21 cellular contexts compared by ENCODE assay signal in genomic region chr9:6501526-6502210, GRCh38.
DNase-seq lines count a peak whose midpoint lies in the region; ATAC-seq, FAIRE-seq and TF ChIP-seq lines count a peak whose summit lies in the region.
"Had no signal": no experiment of that assay in that cellular context is flagged by ENCODE, and none has a peak within 500 bp of the region (broad histone marks: within the 10 kb centered on the region; RNA-seq: fewer than 3 reads in every experiment).

No MANE protein-coding gene starts in this region.

- CTCF ChIA-PET in activated B cell treated with CpG ODN at 0.5 μM for 24 hours (lab: Charles Lee) (no interaction called here), HEK293T (lab: Yijun Ruan, JAX) (no interaction called here)

- no peaks in the 10 kb centered on the region for H3K9me3 ChIP-seq in upper lobe of left lung
- H3K9me3 ChIP-seq: BLaER1 treated with 17β-estradiol and CSF1 and Interleukin-3, amounts not matched to agents 10 nM and 100 nM; Peyer's patch; SK-N-SH had no signal

- no peak for TF ChIP-seq CTCF in 22Rv1 (IDR thresholded peaks at IDR 0.05)
- no peak for TF ChIP-seq CTCF in activated B cell treated with CpG ODN at 0.5 μM for 24 hours (IDR thresholded peaks at IDR 0.05)
- no peak for TF ChIP-seq CTCF in upper lobe of left lung (IDR thresholded peaks at IDR 0.05)

- no peak for DNase-seq in activated B cell treated with CpG ODN at 0.5 μM for 24 hours
- DNase-seq in memory B cell (ENCODE audit: low spot score in 2 of 2), result no peak
- DNase-seq in NCI-H2227 treated with DMSO at 0.1 percent for 48 hours (lab: John Stamatoyannopoulos, UW), result no peak
- no peak for DNase-seq in upper lobe of left lung
- no peak for DNase-seq in HEK293T (ENCODE audit: extremely low spot score)
- DNase-seq: DMS 273 treated with DMSO at 0.1 percent for 48 hours, GDM1, GOT3, NCI-H1092, NCI-H146, NCI-H2081, NCI-H510A, NCI-H82, Peyer's patch, SHP77, SK-N-SH had no signal

- WGBS in upper lobe of left lung, 2 donors, result 52 to 63% methylated on average over 2 of the region's 2 CpGs

- ATAC-seq in activated B cell treated with CpG ODN at 0.5 μM for 24 hours (ENCODE audit: low read depth) (no peak), memory B cell (ENCODE audit: low read depth) (no peak), upper lobe of left lung (ENCODE audit: low FRiP score in 2 of 2) (no peak)

- no peaks in the 10 kb centered on the region for H3K4me1 ChIP-seq in upper lobe of left lung
- H3K4me1 ChIP-seq: BLaER1 treated with 17β-estradiol and CSF1 and Interleukin-3, amounts not matched to agents 10 nM and 100 nM; Peyer's patch had no signal

- intact Hi-C loops in activated B cell treated with CpG ODN at 0.5 μM for 24 hours (cut with micrococcal nuclease), result loop anchor here (5.0 kb wide), 1 partner anchor 66 kb away; no protein-coding TSS in a partner anchor

- peaks cover 8 to 94% (median 34%) of the 10 kb centered on the region in 4 donors for H3K36me3 ChIP-seq in upper lobe of left lung

- H3K27ac ChIP-seq in 22Rv1 (0 out of 2 replicates have a peak overlapping the region, but pooled peaks have one; percentile 15), upper lobe of left lung (no peak overlapping the region)
- H3K27ac ChIP-seq: BLaER1 treated with 17β-estradiol and CSF1 and Interleukin-3, amounts not matched to agents 10 nM and 100 nM; KMS-11; Peyer's patch had no signal

- H3K4me3 ChIP-seq in upper lobe of left lung, result no peak overlapping the region
- H3K4me3 ChIP-seq: BLaER1 treated with 17β-estradiol and CSF1 and Interleukin-3, amounts not matched to agents 10 nM and 100 nM; Peyer's patch had no signal

- POLR2A ChIA-PET in activated B cell treated with CpG ODN at 0.5 μM for 24 hours (lab: Charles Lee), result interaction anchor here (0.6 kb wide), 1 partner anchor 248 kb away, joined by 3 read pairs; no protein-coding TSS in a partner anchor
- POLR2A ChIA-PET in HEK293T (lab: Yijun Ruan, JAX), result no interaction called here

- TF ChIP-seq POLR2A in upper lobe of left lung (IDR thresholded peaks at IDR 0.05), result no peak

- H3K36me3 Mint-ChIP-seq in activated B cell treated with CpG ODN at 0.5 μM for 24 hours (ENCODE audit: low read depth) (peaks cover 82% of the 10 kb centered on the region), memory B cell (peaks cover 42% of the 10 kb centered on the region)

- no peaks in the 10 kb centered on the region for H3K27me3 ChIP-seq in upper lobe of left lung
- H3K27me3 ChIP-seq: BLaER1 treated with 17β-estradiol and CSF1 and Interleukin-3, amounts not matched to agents 10 nM and 100 nM; Peyer's patch had no signal

- FAIRE-seq in A204.1 (lab: Jason Lieb, UNC), result peak; percentile 29
- FAIRE-seq: GM12892 had no signal

- H3K9me3 Mint-ChIP-seq in activated B cell treated with CpG ODN at 0.5 μM for 24 hours, result no peaks in the 10 kb centered on the region
- no peaks in the 10 kb centered on the region for H3K9me3 Mint-ChIP-seq in memory B cell

- H3K27ac Mint-ChIP-seq in activated B cell treated with CpG ODN at 0.5 μM for 24 hours, result peak overlapping the region; percentile 8
- peak overlapping the region; percentile 45 for H3K27ac Mint-ChIP-seq in memory B cell

- H3K27me3 Mint-ChIP-seq in activated B cell treated with CpG ODN at 0.5 μM for 24 hours, result no peaks in the 10 kb centered on the region
- H3K27me3 Mint-ChIP-seq in memory B cell, result no peaks in the 10 kb centered on the region

- H3K4me3 Mint-ChIP-seq in activated B cell treated with CpG ODN at 0.5 μM for 24 hours (no peak overlapping the region), memory B cell (no peak overlapping the region)

- no peak for TF ChIP-seq EP300 in upper lobe of left lung (IDR thresholded peaks at IDR 0.05)

- no peaks in the 10 kb centered on the region for H3K4me1 Mint-ChIP-seq in activated B cell treated with CpG ODN at 0.5 μM for 24 hours
- H3K4me1 Mint-ChIP-seq in memory B cell, result no peaks in the 10 kb centered on the region

TF ChIP-seq in HEK293T, 16 proteins besides CTCF, POLR2A, EP300 and RAD21:
- TF ChIP-seq ARNT (IDR thresholded peaks at IDR 0.05) (no peak), LEF1 (IDR thresholded peaks at IDR 0.05; ENCODE audit: borderline replicate concordance) (no peak), BHLHE40 (IDR thresholded peaks at IDR 0.05; ENCODE audit: borderline replicate concordance) (no peak)
